ENCODE assay signal across 1 cellular context in genomic region chr2:48435909-48436308, GRCh38.
TF ChIP-seq lines count a peak whose summit lies in the region.

No MANE protein-coding gene starts in this region.

TF ChIP-seq in K562, 482 proteins besides CTCF, POLR2A, EP300 and RAD21:
- no peak for TF ChIP-seq NFXL1 (CRISPR knock-in tag; IDR thresholded peaks at IDR 0.05)
